In genomic region chr5:55699041-55699688, GRCh38 we compare ENCODE assay signal across 25 cellular contexts. TPM values are rescaled to one million over a fixed set of nuclear protein-coding genes. Genes with fewer than 3 reads are reported as not detected.
DNase-seq lines count a peak whose midpoint lies in the region; ATAC-seq, FAIRE-seq and TF ChIP-seq lines count a peak whose summit lies in the region.
"Had no signal": no experiment of that assay in that cellular context is flagged by ENCODE, and none has a peak within 500 bp of the region (broad histone marks: within the 10 kb centered on the region; RNA-seq: fewer than 3 reads in every experiment).

No MANE protein-coding gene starts in this region.

- no peaks in the 10 kb centered on the region for H3K4me1 ChIP-seq in right cardiac atrium (ENCODE audit: control insufficient read depth, insufficient read depth, low read length)
- H3K4me1 ChIP-seq: Peyer's patch, prostate gland had no signal

- no peak for TF ChIP-seq CTCF in RWPE1 (conservative IDR thresholded peaks at IDR 0.05; ENCODE audit: low read depth)

- H3K9me3 ChIP-seq in right cardiac atrium (ENCODE audit: control insufficient read depth, low read length): no peaks in the 10 kb centered on the region
- H3K9me3 ChIP-seq: Peyer's patch, prostate gland, thoracic aorta had no signal

- 89% methylated on average over 3 of the region's 3 CpGs for WGBS in right cardiac atrium

- no peak overlapping the region for H3K4me3 ChIP-seq in right cardiac atrium (ENCODE audit: low read length)
- H3K4me3 ChIP-seq: BLaER1 treated with 17β-estradiol and CSF1 and Interleukin-3, amounts not matched to agents 10 nM and 100 nM; dorsolateral prefrontal cortex; Peyer's patch; prostate gland; SK-N-MC; thoracic aorta had no signal

- H3K27ac ChIP-seq in RWPE1 (no peak overlapping the region), right cardiac atrium (ENCODE audit: low read length) (no peak overlapping the region)
- H3K27ac ChIP-seq: BLaER1 treated with 17β-estradiol and CSF1 and Interleukin-3, amounts not matched to agents 10 nM and 100 nM; dorsolateral prefrontal cortex; Peyer's patch; prostate gland; SK-N-MC; thoracic aorta had no signal

- CTCF ChIA-PET in RWPE1 (lab: Yijun Ruan, JAX): no interaction called here

- POLR2A ChIA-PET in RWPE1 (lab: Yijun Ruan, JAX; ENCODE audit: low non-redundant PET): no interaction called here

- ATAC-seq in GM18861 (IDR thresholded peaks at IDR 0.05; ENCODE audit: unreplicated experiment): peak; percentile 65
- peak; percentile 58 for ATAC-seq in HG02884 (IDR thresholded peaks at IDR 0.05; ENCODE audit: unreplicated experiment)
- ATAC-seq in GM21723 (IDR thresholded peaks at IDR 0.05; ENCODE audit: unreplicated experiment): no peak
- ATAC-seq in right cardiac atrium: no peak

- intact Hi-C loops in right cardiac atrium (cut with DNase I): loop anchor here in 1 of 4 donors (10.0 kb wide), 1 partner anchor 354 kb away; no protein-coding TSS in a partner anchor

- no peaks in the 10 kb centered on the region for H3K27me3 ChIP-seq in right cardiac atrium (ENCODE audit: control insufficient read depth, insufficient read depth)
- H3K27me3 ChIP-seq: BLaER1 treated with 17β-estradiol and CSF1 and Interleukin-3, amounts not matched to agents 10 nM and 100 nM; dorsolateral prefrontal cortex; Peyer's patch had no signal

- DNase-seq in MV-4-11 (lab: John Stamatoyannopoulos, UW) (peak; percentile 7), RWPE1 (ENCODE audit: low spot score) (no peak), right cardiac atrium (no peak), NCI-H187 (lab: John Stamatoyannopoulos, UW) (no peak)
- DNase-seq: amniotic stem cell, dorsolateral prefrontal cortex, GDM1, NCI-H1436, NCI-H82, Peyer's patch, T-helper 9 cell had no signal

- peak; percentile 16 for FAIRE-seq in A204.1 (lab: Jason Lieb, UNC)
- FAIRE-seq: frontal cortex had no signal

RNA-seq across cellular contexts. Expression of gene SLC38A9, which starts 13.0 kb away (rescaled TPM):
- total RNA-seq in right cardiac atrium: 10 to 100 TPM in 1 of 4 donors, 1 to 10 TPM in 3; 7.6 to 10.5 (median 8.8) TPM
- polyA plus RNA-seq in right cardiac atrium: 3.2 TPM

RNA-seq across cellular contexts. Expression of gene DDX4, which starts 38.7 kb away (rescaled TPM):
- total RNA-seq in right cardiac atrium: not detected
- polyA plus RNA-seq in right cardiac atrium: not detected
- total RNA-seq: A673, cardiac septum, epithelial cell of proximal tubule, HT-29, neural crest cell, Peyer's patch, thoracic aorta had no signal

Comparison
In these comparisons a context has a peak if more than half of its experiments do, and no peak if none do; other contexts are left out.
1. ATAC-seq: peak in GM18861 (single experiment) and HG02884 (single experiment); none in GM21723 (single experiment) and right cardiac atrium (0 of 2).